ENCODE assay signal across 8 cellular contexts in genomic region chr14:76761198-76761848, GRCh38. TPM values are rescaled to one million over a fixed set of nuclear protein-coding genes. Genes with fewer than 3 reads are reported as not detected.
DNase-seq lines count a peak whose midpoint lies in the region; ATAC-seq, FAIRE-seq and TF ChIP-seq lines count a peak whose summit lies in the region.

VASH1 (plus strand) TSS chr14:76761468; CDS start chr14:76762822, 1,354 bp downstream.

- CTCF ChIA-PET in Caco-2 (lab: Charles Lee), result no interaction called here

- H3K4me3 ChIP-seq in Caco-2 (ENCODE audit: low read depth, low read length) (peak within 1 kb of the TSS; percentile 54), heart right ventricle (peak within 1 kb of the TSS; percentile 69 to 93 (median 87)), parathyroid adenoma (ENCODE audit: low read depth, low read length) (peak within 1 kb of the TSS; percentile 60)

- peaks cover 7% of the 10 kb centered on the region for H3K27me3 ChIP-seq in Caco-2 (replicated peaks; ENCODE audit: control insufficient read depth, insufficient read depth, low read length)
- H3K27me3 ChIP-seq in heart right ventricle, result peaks cover 0 to 21% (median 0%) of the 10 kb centered on the region in 7 donors
- H3K27me3 ChIP-seq in parathyroid adenoma (ENCODE audit: control insufficient read depth, insufficient read depth, low read length), result no peaks in the 10 kb centered on the region

- no peaks in the 10 kb centered on the region for H3K4me1 Mint-ChIP-seq in Caco-2 (ENCODE audit: low read depth, unreplicated experiment)

- ATAC-seq in SK-N-SH treated with all-trans-retinoic acid at 6 μM for 48 hours (peak; percentile 91), heart right ventricle (peak; percentile 71 to 90 (median 77))

- H3K36me3 ChIP-seq in Caco-2 (ENCODE audit: control insufficient read depth, insufficient read depth, low read length) (no peaks in the 10 kb centered on the region), heart right ventricle (peaks cover 0 to 8% (median 0%) of the 10 kb centered on the region in 9 donors), parathyroid adenoma (ENCODE audit: control insufficient read depth, insufficient read depth, low read length) (no peaks in the 10 kb centered on the region)

- 0 to 1% methylated on average over 51 to 76 of the region's 76 CpGs for WGBS in heart right ventricle, 2 donors

- FAIRE-seq in HTR-8/SVneo (lab: Jason Lieb, UNC), result peak; percentile 99

- DNase-seq in Caco-2, result peak in 1 of 2 experiments; percentile 58
- peak; percentile 93 for DNase-seq in GM20000 (ENCODE audit: low spot score)
- peak; percentile 94 for DNase-seq in HTR-8/SVneo (ENCODE audit: insufficient read length, low spot score)
- DNase-seq in amygdala (lab: John Stamatoyannopoulos, UW), result peak in 44 of 56 donors; percentile 34 to 83 (median 66)
- DNase-seq in heart right ventricle, result peak; percentile 74 to 85
- DNase-seq in ureter (ENCODE audit: low spot score), result peak; percentile 56

- peak within 1 kb of the TSS; percentile 75 for H3K4me2 ChIP-seq in parathyroid adenoma (ENCODE audit: low read length)

- H3K9ac ChIP-seq in parathyroid adenoma, result no peak within 1 kb of the TSS

- peaks cover 34% of the 10 kb centered on the region for H3K27me3 Mint-ChIP-seq in Caco-2 (ENCODE audit: insufficient read depth, unreplicated experiment)

- H3K27ac ChIP-seq in heart right ventricle, result peak within 1 kb of the TSS; percentile 68 to 97 (median 93)
- H3K27ac ChIP-seq in parathyroid adenoma, result peak within 1 kb of the TSS; percentile 43

- H3K9me3 ChIP-seq in Caco-2 (no peaks in the 10 kb centered on the region), heart right ventricle (no peaks in the 10 kb centered on the region), parathyroid adenoma (ENCODE audit: control insufficient read depth, low read length) (no peaks in the 10 kb centered on the region)

- TF ChIP-seq CTCF in Caco-2 (IDR thresholded peaks at IDR 0.05; ENCODE audit: insufficient read depth in 1 of 2, low read depth in 1 of 2, low read length in 1 of 2, severe bottlenecking in 1 of 2, unreplicated experiment in 1 of 2), result no peak
- no peak for TF ChIP-seq CTCF in GM20000 (IDR thresholded peaks at IDR 0.05; ENCODE audit: extremely low read depth, missing control alignments)
- TF ChIP-seq CTCF in heart right ventricle (IDR thresholded peaks at IDR 0.05), result no peak
- TF ChIP-seq CTCF in parathyroid adenoma (IDR thresholded peaks at IDR 0.05), result no peak

- H3K4me3 Mint-ChIP-seq in Caco-2 (ENCODE audit: unreplicated experiment), result peak within 1 kb of the TSS; percentile 69

- no peaks in the 10 kb centered on the region for H3K79me2 ChIP-seq in parathyroid adenoma

- peak within 1 kb of the TSS; percentile 99 for H2AFZ ChIP-seq in parathyroid adenoma

- intact Hi-C loops in Caco-2 (cut with micrococcal nuclease; ENCODE audit: unreplicated experiment), result no loop called here
- intact Hi-C loops in heart right ventricle (cut with DNase I), result loop anchor here in 4 of 10 donors (2.0 to 5.0 kb wide), 3 partner anchors 41 to 49 kb away; no protein-coding TSS in a partner anchor

- no TSS peak for BruUV-seq in Caco-2 (replicated peaks; lab: Mats Ljungman, UMichigan)

- POLR2A ChIA-PET in Caco-2 (lab: Charles Lee), result no interaction called here

- no peaks in the 10 kb centered on the region for H3K9me3 Mint-ChIP-seq in Caco-2 (ENCODE audit: unreplicated experiment)

- H3K4me1 ChIP-seq in Caco-2, result peaks cover 10% of the 10 kb centered on the region; the same call in 1 of the 2 replicates
- peaks cover 7 to 56% (median 44%) of the 10 kb centered on the region in 9 donors for H3K4me1 ChIP-seq in heart right ventricle
- H3K4me1 ChIP-seq in parathyroid adenoma, result peaks cover 3% of the 10 kb centered on the region

- no peak within 1 kb of the TSS for H3K27ac Mint-ChIP-seq in Caco-2 (ENCODE audit: unreplicated experiment)

- H3K36me3 Mint-ChIP-seq in Caco-2 (ENCODE audit: insufficient read depth, unreplicated experiment), result no peaks in the 10 kb centered on the region

TF ChIP-seq in SK-N-SH treated with all-trans-retinoic acid at 6 μM for 48 hours, 23 proteins besides CTCF, POLR2A, EP300 and RAD21:
- TF ChIP-seq TCF4 (CRISPR knock-in tag; IDR thresholded peaks at IDR 0.05; ENCODE audit: borderline replicate concordance), result no peak
- no peak for TF ChIP-seq CREB5 (CRISPR knock-in tag; IDR thresholded peaks at IDR 0.05; ENCODE audit: low read depth)
- no peak for TF ChIP-seq ZC3H10 (CRISPR knock-in tag; IDR thresholded peaks at IDR 0.05)
- TF ChIP-seq OSR1 (CRISPR knock-in tag; IDR thresholded peaks at IDR 0.05), result no peak
- no peak for TF ChIP-seq ISL1 (CRISPR knock-in tag; IDR thresholded peaks at IDR 0.05)
- no peak for TF ChIP-seq GLIS3 (CRISPR knock-in tag; IDR thresholded peaks at IDR 0.05)
- no peak for TF ChIP-seq CSDC2 (CRISPR knock-in tag; IDR thresholded peaks at IDR 0.05)
- TF ChIP-seq ZNF565 (CRISPR knock-in tag; conservative IDR thresholded peaks at IDR 0.05; ENCODE audit: low read depth), result no peak
- TF ChIP-seq TSHZ2 (CRISPR knock-in tag; IDR thresholded peaks at IDR 0.05), result no peak
- no peak for TF ChIP-seq ZNF8 (CRISPR knock-in tag; IDR thresholded peaks at IDR 0.05)
- TF ChIP-seq POU6F1 (CRISPR knock-in tag; IDR thresholded peaks at IDR 0.05; ENCODE audit: borderline replicate concordance, low read depth), result no peak
- no peak for TF ChIP-seq ESRRG (CRISPR knock-in tag; IDR thresholded peaks at IDR 0.05)
- TF ChIP-seq RARB (CRISPR knock-in tag; IDR thresholded peaks at IDR 0.05), result no peak
- no peak for TF ChIP-seq PPARA (CRISPR knock-in tag; IDR thresholded peaks at IDR 0.05; ENCODE audit: borderline replicate concordance)

RNA-seq across cellular contexts. Expression of gene VASH1, which starts in this region (rescaled TPM):
- 0.16 and 0.18 TPM in 2 replicates for total RNA-seq in Caco-2 (2022)
- total RNA-seq in heart right ventricle, result 10 to 100 TPM in 8 of 10 donors, 1 to 10 TPM in 2; 9.1 to 20.2 (median 12.9) TPM
- polyA plus RNA-seq in heart right ventricle, result 10 to 100 TPM; 13.2 to 13.6 TPM
- 9.0 TPM for total RNA-seq in ureter
